ENCODE assay signal across 8 cellular contexts in genomic region chr16:24499193-24499814, GRCh38. TPM values are rescaled to one million over a fixed set of nuclear protein-coding genes. Genes with fewer than 3 reads are reported as not detected.
DNase-seq lines count a peak whose midpoint lies in the region; ATAC-seq lines count a peak whose summit lies in the region.

No MANE protein-coding gene starts in this region.

- no peak overlapping the region for H3K4me3 Mint-ChIP-seq in activated CD4-positive, alpha-beta memory T cell treated with anti-CD3 and anti-CD28 coated beads for 36 hours

- H3K27me3 Mint-ChIP-seq in activated CD4-positive, alpha-beta memory T cell treated with anti-CD3 and anti-CD28 coated beads for 36 hours = peaks cover 3% of the 10 kb centered on the region

- CTCF ChIA-PET in activated CD4-positive, alpha-beta memory T cell treated with anti-CD3 and anti-CD28 coated beads for 36 hours (lab: Charles Lee) = interaction anchor here (0.6 to 4.3 kb wide), 8 partner anchors 9 to 697 kb away, joined by 3 to 34 read pairs (median 3); no protein-coding TSS in a partner anchor

- DNase-seq in NCI-H2196 (lab: John Stamatoyannopoulos, UW; ENCODE audit: unreplicated experiment) (peak; percentile 7), NCI-H2196 treated with DMSO at 0.1 percent for 48 hours (lab: John Stamatoyannopoulos, UW; ENCODE audit: unreplicated experiment) (no peak), LoVo (ENCODE audit: low spot score) (peak; percentile 12), kidney tubule cell (ENCODE audit: low spot score) (peak; percentile 43), cerebellum (ENCODE audit: low spot score) (no peak)
- peak; percentile 43 for DNase-seq in activated CD4-positive, alpha-beta memory T cell treated with anti-CD3 and anti-CD28 coated beads for 36 hours
- no peak for DNase-seq in activated naive CD4-positive, alpha-beta T cell treated with anti-CD3 and anti-CD28 coated beads, Interleukin-2, amount 50 U/mL, for 16 hours

- H3K27ac Mint-ChIP-seq in activated CD4-positive, alpha-beta memory T cell treated with anti-CD3 and anti-CD28 coated beads for 36 hours = no peak overlapping the region

- H3K36me3 Mint-ChIP-seq in activated CD4-positive, alpha-beta memory T cell treated with anti-CD3 and anti-CD28 coated beads for 36 hours = no peaks in the 10 kb centered on the region

- H3K9me3 Mint-ChIP-seq in activated CD4-positive, alpha-beta memory T cell treated with anti-CD3 and anti-CD28 coated beads for 36 hours = no peaks in the 10 kb centered on the region

- intact Hi-C loops in activated CD4-positive, alpha-beta memory T cell treated with anti-CD3 and anti-CD28 coated beads for 36 hours (cut with micrococcal nuclease) = loop anchor here (1.0 kb wide), 1 partner anchor 457 kb away; no protein-coding TSS in a partner anchor

- no peaks in the 10 kb centered on the region for H3K4me1 Mint-ChIP-seq in activated CD4-positive, alpha-beta memory T cell treated with anti-CD3 and anti-CD28 coated beads for 36 hours (ENCODE audit: low read depth)

- POLR2A ChIA-PET in activated CD4-positive, alpha-beta memory T cell treated with anti-CD3 and anti-CD28 coated beads for 36 hours (lab: Charles Lee) = no interaction called here

- no peak for ATAC-seq in GM18519 (IDR thresholded peaks at IDR 0.05; ENCODE audit: low FRiP score, unreplicated experiment)

RNA-seq across cellular contexts. Expression of gene RBBP6, which starts 40.1 kb away (rescaled TPM):
- total RNA-seq in activated CD4-positive, alpha-beta memory T cell treated with anti-CD3 and anti-CD28 coated beads for 36 hours = 10 to 100 TPM; 74.6 to 76.1 TPM
- total RNA-seq in cerebellum = 90.0 TPM

Comparison
In these comparisons a context has a peak if more than half of its experiments do, and no peak if none do; other contexts are left out.
1. DNase-seq: peak in NCI-H2196 (single experiment), LoVo (single experiment), activated CD4-positive, alpha-beta memory T cell treated with anti-CD3 and anti-CD28 coated beads for 36 hours (single experiment) and kidney tubule cell (single experiment); none in NCI-H2196 treated with DMSO at 0.1 percent for 48 hours (single experiment), activated naive CD4-positive, alpha-beta T cell treated with anti-CD3 and anti-CD28 coated beads, Interleukin-2, amount 50 U/mL, for 16 hours (single experiment) and cerebellum (single experiment).